Comparison of ENCODE assay signal across 8 cellular contexts in genomic region chr10:110226926-110227641, GRCh38. TPM values are rescaled to one million over a fixed set of nuclear protein-coding genes. Genes with fewer than 3 reads are reported as not detected.
DNase-seq lines count a peak whose midpoint lies in the region; ATAC-seq, FAIRE-seq and TF ChIP-seq lines count a peak whose summit lies in the region.

No MANE protein-coding gene starts in this region.

- H3K27ac ChIP-seq in A549 (peak overlapping the region; percentile 78 to 89), esophagus (ENCODE audit: low read depth in 2 of 2, low read length in 1 of 2) (peak overlapping the region; percentile 91 to 95), muscle layer of duodenum (ENCODE audit: low read length) (peak overlapping the region; percentile 64), stomach (peak overlapping the region; percentile 75 to 97 (median 95))

- 2% methylated on average over 17 of the region's 71 CpGs for WGBS in A549 (ENCODE audit: missing lambda C conversion rate)
- WGBS in esophagus, 2 donors = 1% methylated on average over 48 to 70 of the region's 71 CpGs
- 0 to 3% (median 1%) methylated on average over 17 to 60 of the region's 71 CpGs for WGBS in stomach, 5 donors

- H3K4me2 ChIP-seq in A549 = peak overlapping the region; percentile 80

- FAIRE-seq in A549 (lab: Jason Lieb, UNC) = no peak
- FAIRE-seq in GM12891 (lab: Jason Lieb, UNC) = peak; percentile 99

- CTCF ChIA-PET in A549 (lab: Yijun Ruan, JAX) = interaction anchor here (1.0 kb wide), 2 partner anchors 21 to 89 kb away, joined by 3 to 5 read pairs; no protein-coding TSS in a partner anchor

- H3K9me3 ChIP-seq in A549 (no peaks in the 10 kb centered on the region), esophagus (ENCODE audit: control insufficient read depth in 2 of 2, insufficient read depth in 1 of 2, low read depth in 1 of 2, low read length in 1 of 2) (no peaks in the 10 kb centered on the region), muscle layer of duodenum (ENCODE audit: control insufficient read depth in 1 of 2, low read length in 2 of 2) (no peaks in the 10 kb centered on the region), stomach (no peaks in the 10 kb centered on the region)

- peak in 1 of 2 experiments; percentile 67 for DNase-seq in A549 (ENCODE audit: low read depth in 1 of 2, low spot score in 1 of 2)
- peak; percentile 58 for DNase-seq in GM12891 (ENCODE audit: insufficient read length, low spot score)
- DNase-seq in OCI-M1 (lab: John Stamatoyannopoulos, UW) = peak; percentile 70
- peak; percentile 72 to 81 for DNase-seq in activated T-cell treated with anti-CD3 and anti-CD28 coated beads, Interleukin-2, amount 50 U/mL, for 72 hours
- DNase-seq in stomach = peak; percentile 64

- H3K27me3 ChIP-seq in esophagus (ENCODE audit: control insufficient read depth in 1 of 2, insufficient read depth in 2 of 2, low read length in 2 of 2) (no peaks in the 10 kb centered on the region), muscle layer of duodenum (ENCODE audit: low read depth, low read length) (no peaks in the 10 kb centered on the region), stomach (no peaks in the 10 kb centered on the region)

- TF ChIP-seq EP300 in A549 (IDR thresholded peaks at IDR 0.05) (no peak), stomach (IDR thresholded peaks at IDR 0.05) (no peak)

- TF ChIP-seq CTCF in A549 (IDR thresholded peaks at IDR 0.05) = no peak
- TF ChIP-seq CTCF in stomach (IDR thresholded peaks at IDR 0.05) = no peak

- peaks cover 0 to 2% of the 10 kb centered on the region in 2 donors for H3K36me3 Mint-ChIP-seq in activated T-cell treated with anti-CD3 and anti-CD28 coated beads, Interleukin-2, amount 50 U/mL, for 72 hours (ENCODE audit: insufficient read depth in 2 of 2)

- peak overlapping the region; percentile 65 for H3K4me3 ChIP-seq in A549
- peak overlapping the region; percentile 73 to 88 for H3K4me3 ChIP-seq in esophagus (ENCODE audit: low read depth in 1 of 2, low read length in 2 of 2)
- H3K4me3 ChIP-seq in muscle layer of duodenum (ENCODE audit: low read depth in 1 of 2, low read length in 2 of 2) = peak overlapping the region; percentile 68 to 80
- H3K4me3 ChIP-seq in stomach = peak overlapping the region; percentile 78 to 91 (median 87)

- intact Hi-C loops in stomach (cut with DNase I; ENCODE audit: low total_unique reads) = no loop called here

- POLR2A ChIA-PET in A549 (lab: Yijun Ruan, JAX) = interaction anchor here (0.6 to 1.0 kb wide), 5 partner anchors 16 to 78 kb away, joined by 3 to 14 read pairs (median 4); partner anchors contain the start of gene SMNDC1

- H3K4me1 Mint-ChIP-seq in activated T-cell treated with anti-CD3 and anti-CD28 coated beads, Interleukin-2, amount 50 U/mL, for 72 hours (ENCODE audit: low read depth) = peaks cover 47% of the 10 kb centered on the region

- ATAC-seq in A549 (peak; percentile 48 to 72), GM18858 (IDR thresholded peaks at IDR 0.05; ENCODE audit: unreplicated experiment) (no peak)
- ATAC-seq in activated T-cell treated with anti-CD3 and anti-CD28 coated beads, Interleukin-2, amount 50 U/mL, for 72 hours (replicated peaks in 1 of 2) = peak; percentile 37 to 40

- TF ChIP-seq POLR2A in A549 (IDR thresholded peaks at IDR 0.05; ENCODE audit: low read length) (no peak), GM12891 (IDR thresholded peaks at IDR 0.05; ENCODE audit: low read depth, low read length) (no peak), stomach (IDR thresholded peaks at IDR 0.05) (no peak)

- H3K4me3 Mint-ChIP-seq in activated T-cell treated with anti-CD3 and anti-CD28 coated beads, Interleukin-2, amount 50 U/mL, for 72 hours = peak overlapping the region; percentile 94 to 97

- H3K27ac Mint-ChIP-seq in activated T-cell treated with anti-CD3 and anti-CD28 coated beads, Interleukin-2, amount 50 U/mL, for 72 hours = peak overlapping the region; percentile 87

- H3K4me1 ChIP-seq in A549 (peaks cover 8% of the 10 kb centered on the region; the same call in 2 of the 3 replicates), esophagus (ENCODE audit: control insufficient read depth in 2 of 2, insufficient read depth in 2 of 2, low read length in 1 of 2) (no peaks in the 10 kb centered on the region), muscle layer of duodenum (ENCODE audit: control insufficient read depth in 1 of 2, insufficient read depth in 2 of 2, low read length in 2 of 2) (peaks cover 6 to 24% of the 10 kb centered on the region in 2 donors), stomach (peaks cover 12 to 46% (median 29%) of the 10 kb centered on the region in 4 donors)

- no peaks in the 10 kb centered on the region for H3K27me3 Mint-ChIP-seq in activated T-cell treated with anti-CD3 and anti-CD28 coated beads, Interleukin-2, amount 50 U/mL, for 72 hours (ENCODE audit: low read depth)

- no peaks in the 10 kb centered on the region for H3K9me3 Mint-ChIP-seq in activated T-cell treated with anti-CD3 and anti-CD28 coated beads, Interleukin-2, amount 50 U/mL, for 72 hours

- no peak for TF ChIP-seq RAD21 in A549 (conservative IDR thresholded peaks at IDR 0.05 in 1 of 2, IDR thresholded peaks at IDR 0.05 in 1 of 2)

- no peaks in the 10 kb centered on the region for H3K36me3 ChIP-seq in esophagus (ENCODE audit: control insufficient read depth in 2 of 2, insufficient read depth in 2 of 2, low read length in 1 of 2)
- H3K36me3 ChIP-seq in muscle layer of duodenum (ENCODE audit: control insufficient read depth in 1 of 2, insufficient read depth in 2 of 2, low read length in 2 of 2) = peaks cover 0 to 4% of the 10 kb centered on the region in 2 donors
- peaks cover 0 to 29% (median 20%) of the 10 kb centered on the region in 4 donors for H3K36me3 ChIP-seq in stomach

TF ChIP-seq in A549, 52 proteins besides CTCF, POLR2A, EP300 and RAD21 (continues in another document):
- TF ChIP-seq, protein P1, sequence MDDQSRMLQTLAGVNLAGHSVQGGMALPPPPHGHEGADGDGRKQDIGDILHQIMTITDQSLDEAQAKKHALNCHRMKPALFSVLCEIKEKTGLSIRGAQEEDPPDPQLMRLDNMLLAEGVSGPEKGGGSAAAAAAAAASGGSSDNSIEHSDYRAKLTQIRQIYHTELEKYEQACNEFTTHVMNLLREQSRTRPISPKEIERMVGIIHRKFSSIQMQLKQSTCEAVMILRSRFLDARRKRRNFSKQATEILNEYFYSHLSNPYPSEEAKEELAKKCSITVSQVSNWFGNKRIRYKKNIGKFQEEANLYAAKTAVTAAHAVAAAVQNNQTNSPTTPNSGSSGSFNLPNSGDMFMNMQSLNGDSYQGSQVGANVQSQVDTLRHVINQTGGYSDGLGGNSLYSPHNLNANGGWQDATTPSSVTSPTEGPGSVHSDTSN (IDR thresholded peaks at IDR 0.05) = 0 out of 2 replicates have a peak, but pooled peaks have one; percentile 5
- peak; percentile 57 for TF ChIP-seq MAX (IDR thresholded peaks at IDR 0.05)
- no peak for TF ChIP-seq POLR2AphosphoS2 (conservative IDR thresholded peaks at IDR 0.05; ENCODE audit: low read length)

TF ChIP-seq in GM12891, 5 proteins besides CTCF, POLR2A, EP300 and RAD21:
- no peak for TF ChIP-seq TAF1 (IDR thresholded peaks at IDR 0.05; ENCODE audit: low read depth, low read length)
- TF ChIP-seq SPI1 (IDR thresholded peaks at IDR 0.05; ENCODE audit: low read depth, low read length) = no peak
- no peak for TF ChIP-seq PAX5 (IDR thresholded peaks at IDR 0.05; ENCODE audit: insufficient read depth, low read length, severe bottlenecking)
- TF ChIP-seq POLR2AphosphoS5 (IDR thresholded peaks at IDR 0.05; ENCODE audit: low read depth, low read length) = no peak
- no peak for TF ChIP-seq POU2F2 (IDR thresholded peaks at IDR 0.05; ENCODE audit: low read depth, low read length)

RNA-seq across cellular contexts. Expression of gene MXI1, which starts 19.7 kb away (rescaled TPM):
- polyA plus RNA-seq in A549 (2011; rRNA removed) = 12.7 and 15.7 TPM in 2 replicates
- polyA plus RNA-seq in A549 (2012; cell fraction: cytosol; rRNA removed) = 3.3 and 4.2 TPM in 2 replicates
- 2.5 and 2.6 TPM in 2 replicates for polyA plus RNA-seq in A549 (2012; cell fraction: nucleus; rRNA removed)
- 4.8 to 7.2 TPM (median 7.1 TPM) in 3 replicates for polyA plus RNA-seq in A549 (2017; fragmentation: RNase III; extraction: RNeasy Plus Mini Kit Qiagen cat#74134 plus additional on column Dnase treatment)
- 9.8 and 10.2 TPM in 2 replicates for polyA minus RNA-seq in A549 (2011; rRNA and poly(A)+ RNA removed)
- 12.5 TPM for polyA plus RNA-seq in GM12891 (2012; ENCODE audit: low read depth, missing spikeins)
- 10 to 100 TPM; 19.4 to 36.8 TPM for total RNA-seq in activated T-cell treated with anti-CD3 and anti-CD28 coated beads, Interleukin-2, amount 50 U/mL, for 72 hours
- 10 to 100 TPM; 18.4 to 25.9 TPM for polyA plus RNA-seq in esophagus
- 100 to 1,000 TPM in 1 of 5 donors, 10 to 100 TPM in 3, 1 to 10 TPM in 1; 3.5 to 163 (median 48.8) TPM for total RNA-seq in stomach
- 10 to 100 TPM; 17.1 to 62.0 (median 19.7) TPM for polyA plus RNA-seq in stomach
